16 cellular contexts compared by ENCODE assay signal in genomic region chr15:28262438-28262837, GRCh38. TPM values are rescaled to one million over a fixed set of nuclear protein-coding genes. Genes with fewer than 3 reads are reported as not detected.
DNase-seq lines count a peak whose midpoint lies in the region; ATAC-seq, FAIRE-seq and TF ChIP-seq lines count a peak whose summit lies in the region.
"Had no signal": no experiment of that assay in that cellular context is flagged by ENCODE, and none has a peak within 500 bp of the region (broad histone marks: within the 10 kb centered on the region; RNA-seq: fewer than 3 reads in every experiment).

No MANE protein-coding gene starts in this region.

- no peak for TF ChIP-seq CTCF in HEK293 (tag by site-specific recombination; IDR thresholded peaks at IDR 0.05)
- TF ChIP-seq CTCF in K562 (IDR thresholded peaks at IDR 0.05 in 2 of 3, conservative IDR thresholded peaks at IDR 0.05 in 1 of 3; ENCODE audit: insufficient read depth in 2 of 3, low read depth in 1 of 3, low read length in 3 of 3), result no peak

- H2BK12ac ChIP-seq in trophoblast cell (ENCODE audit: low read length), result no peak overlapping the region

- H2BK5ac ChIP-seq in trophoblast cell (ENCODE audit: low read depth, low read length, poor library complexity), result no peak overlapping the region

- H2BK120ac ChIP-seq in trophoblast cell (ENCODE audit: insufficient read depth, low read length, poor library complexity), result no peak overlapping the region

- no peaks in the 10 kb centered on the region for H3K9me3 ChIP-seq in HEK293 (ENCODE audit: control insufficient read depth, insufficient read depth, low read depth, low read length)
- H3K9me3 ChIP-seq in K562 (replicated peaks; ENCODE audit: control insufficient read depth, insufficient read depth, low read depth, low read length), result no peaks in the 10 kb centered on the region
- H3K9me3 ChIP-seq in trophoblast cell (ENCODE audit: insufficient read depth, low read depth, low read length), result peaks cover 5% of the 10 kb centered on the region
- H3K9me3 ChIP-seq: BE2C had no signal

- FAIRE-seq in K562 (lab: Jason Lieb, UNC), result no peak
- FAIRE-seq: A204.1 had no signal

- BruUV-seq in K562 (replicated peaks; lab: Mats Ljungman, UMichigan), result no TSS peak

- DNase-seq in K562 (ENCODE audit: extremely low read depth in 1 of 4, low spot score in 3 of 4), result no peak
- DNase-seq in trophoblast cell, result no peak
- DNase-seq in GM03348 (ENCODE audit: low spot score), result no peak
- no peak for DNase-seq in effector memory CD8-positive, alpha-beta T cell
- DNase-seq: ACHN; BE2C; C1 segment of cervical spinal cord; CD4-positive, CD25-positive, alpha-beta regulatory T cell; DMS153; DMS79; GDM1; GOT3; H7 had no signal

- H3K9me3 Mint-ChIP-seq in effector memory CD8-positive, alpha-beta T cell, result no peaks in the 10 kb centered on the region
- H3K9me3 Mint-ChIP-seq: CD4-positive, CD25-positive, alpha-beta regulatory T cell had no signal

- H3K4me3 Mint-ChIP-seq in effector memory CD8-positive, alpha-beta T cell, result no peak overlapping the region
- H3K4me3 Mint-ChIP-seq: CD4-positive, CD25-positive, alpha-beta regulatory T cell had no signal

- no peak overlapping the region for H3K18ac ChIP-seq in trophoblast cell (ENCODE audit: low read length)

- no peak overlapping the region for H3K27ac Mint-ChIP-seq in effector memory CD8-positive, alpha-beta T cell

- no peak overlapping the region for H2AK5ac ChIP-seq in trophoblast cell (ENCODE audit: low read length)

- intact Hi-C loops in K562 (cut with micrococcal nuclease), result no loop called here

- no peaks in the 10 kb centered on the region; the same call in 1 of the 2 replicates for H4K20me1 ChIP-seq in K562 (replicated peaks; ENCODE audit: control insufficient read depth, insufficient read depth, low read length)

- H4K12ac ChIP-seq in trophoblast cell (ENCODE audit: low read depth, low read length), result no peak overlapping the region

- no peaks in the 10 kb centered on the region for H3K27me3 ChIP-seq in K562 (ENCODE audit: control insufficient read depth in 2 of 2, insufficient read depth in 2 of 2, low read length in 2 of 2)
- no peaks in the 10 kb centered on the region for H3K27me3 ChIP-seq in trophoblast cell (ENCODE audit: insufficient read depth, low read length)
- H3K27me3 ChIP-seq: BE2C had no signal

- H3K4me1 ChIP-seq in HEK293 (ENCODE audit: control insufficient read depth, insufficient read depth, low read length) (no peaks in the 10 kb centered on the region), K562 (replicated peaks in 1 of 2; ENCODE audit: control insufficient read depth in 2 of 2, insufficient read depth in 2 of 2, low read length in 2 of 2) (no peaks in the 10 kb centered on the region; a peak in 1 of 5 replicates), trophoblast cell (ENCODE audit: control insufficient read depth in 1 of 2, insufficient read depth in 2 of 2, low read length in 2 of 2) (no peaks in the 10 kb centered on the region)
- H3K4me1 ChIP-seq: BE2C had no signal

- no peaks in the 10 kb centered on the region for H3K9me1 ChIP-seq in K562 (ENCODE audit: control insufficient read depth, insufficient read depth, low read length)

- TF ChIP-seq EP300 in K562 (IDR thresholded peaks at IDR 0.05; ENCODE audit: low read length), result no peak

- no peak overlapping the region for H3K4me3 ChIP-seq in HEK293 (ENCODE audit: low read depth, low read length)
- no peak overlapping the region for H3K4me3 ChIP-seq in K562
- H3K4me3 ChIP-seq in trophoblast cell (ENCODE audit: low read depth, low read length), result no peak overlapping the region

- H2AFZ ChIP-seq in K562 (ENCODE audit: low read depth, low read length) (no peak overlapping the region), trophoblast cell (ENCODE audit: insufficient read depth, low read length, poor library complexity) (no peak overlapping the region)

- no peak overlapping the region for H3K27ac ChIP-seq in HEK293 (ENCODE audit: extremely low read depth, low read depth, low read length)
- H3K27ac ChIP-seq in K562 (ENCODE audit: extremely low read depth, low read depth, low read length), result no peak overlapping the region
- H3K27ac ChIP-seq in trophoblast cell (ENCODE audit: low read depth, low read length), result no peak overlapping the region

- no peak overlapping the region for H3K4me2 ChIP-seq in K562 (ENCODE audit: insufficient read depth, low read length)
- no peak overlapping the region for H3K4me2 ChIP-seq in trophoblast cell (ENCODE audit: low read length)

- H3K79me1 ChIP-seq in trophoblast cell (ENCODE audit: low read length), result no peaks in the 10 kb centered on the region

- H3K27me3 Mint-ChIP-seq in effector memory CD8-positive, alpha-beta T cell, result no peaks in the 10 kb centered on the region
- H3K27me3 Mint-ChIP-seq: CD4-positive, CD25-positive, alpha-beta regulatory T cell had no signal

- no peak overlapping the region for H3K4ac ChIP-seq in trophoblast cell (ENCODE audit: low read depth, low read length)

- peaks cover 3 to 63% of the 10 kb centered on the region in 2 experiments; a peak in 2 of 3 replicates for H3K36me3 ChIP-seq in HEK293 (ENCODE audit: control insufficient read depth in 2 of 2, insufficient read depth in 1 of 2, low read length in 2 of 2)
- H3K36me3 ChIP-seq in K562 (ENCODE audit: control insufficient read depth, insufficient read depth, low read length), result peaks cover 87% of the 10 kb centered on the region
- peaks cover 15 to 31% of the 10 kb centered on the region in 2 experiments for H3K36me3 ChIP-seq in trophoblast cell (ENCODE audit: control insufficient read depth in 1 of 2, insufficient read depth in 2 of 2, low read length in 2 of 2)

- CTCF ChIA-PET in HEK293 (lab: Yijun Ruan, JAX) (no interaction called here), K562 (lab: Yijun Ruan, JAX; ENCODE audit: low intra/inter-chr PET ratio) (interaction anchor here (0.6 kb wide), 1 partner anchor 35 kb away, joined by 6 read pairs; no protein-coding TSS in a partner anchor)

- peaks cover 7 to 15% of the 10 kb centered on the region in 2 donors for H3K4me1 Mint-ChIP-seq in effector memory CD8-positive, alpha-beta T cell (ENCODE audit: low read depth in 2 of 2)

- H3K79me2 ChIP-seq in K562 (ENCODE audit: control insufficient read depth, insufficient read depth, low read length) (peaks cover 61% of the 10 kb centered on the region), trophoblast cell (ENCODE audit: control insufficient read depth, insufficient read depth, low read length, poor library complexity) (no peaks in the 10 kb centered on the region)

- no peak for TF ChIP-seq POLR2A in K562 (conservative IDR thresholded peaks at IDR 0.05)

- no peak for TF ChIP-seq RAD21 in K562 (CRISPR knock-in tag; conservative IDR thresholded peaks at IDR 0.05 in 1 of 2, IDR thresholded peaks at IDR 0.05 in 1 of 2)

- 0 out of 3 replicates have a peak, but pooled peaks have one; percentile 36 for ATAC-seq in K562
- ATAC-seq in GM21619 (IDR thresholded peaks at IDR 0.05; ENCODE audit: unreplicated experiment), result no peak
- no peak for ATAC-seq in effector memory CD8-positive, alpha-beta T cell (replicated peaks)

- H4K8ac ChIP-seq in trophoblast cell (ENCODE audit: low read depth, low read length), result no peak overlapping the region

- no peak overlapping the region for H3K23ac ChIP-seq in trophoblast cell (ENCODE audit: low read length)

- in situ Hi-C loops in K562 (cut with MboI), result no loop called here

- H3K9ac ChIP-seq in K562 (ENCODE audit: insufficient read depth in 1 of 2, low read depth in 2 of 2, low read length in 2 of 2) (no peak overlapping the region), trophoblast cell (ENCODE audit: low read length) (peak overlapping the region; percentile 40)

- H4K91ac ChIP-seq in trophoblast cell (ENCODE audit: low read depth, low read length), result no peak overlapping the region

- peaks cover 22% of the 10 kb centered on the region for H3K36me3 Mint-ChIP-seq in effector memory CD8-positive, alpha-beta T cell (ENCODE audit: insufficient read depth)

- POLR2A ChIA-PET in HEK293 (lab: Yijun Ruan, JAX), result no interaction called here
- POLR2A ChIA-PET in K562 (lab: Yijun Ruan, JAX), result no interaction called here

- no peak overlapping the region for H3K14ac ChIP-seq in trophoblast cell (ENCODE audit: low read length)

TF ChIP-seq in HEK293, 187 proteins besides CTCF, POLR2A, EP300 and RAD21 (continues in another document):
- no peak for TF ChIP-seq ZNF837 (tag by site-specific recombination; IDR thresholded peaks at IDR 0.05)
- no peak for TF ChIP-seq ZFP3 (tag by site-specific recombination; IDR thresholded peaks at IDR 0.05; ENCODE audit: low read depth)

TF ChIP-seq in K562, 482 proteins besides CTCF, POLR2A, EP300 and RAD21 (continues in another document):
- no peak for TF ChIP-seq ARHGAP35 (IDR thresholded peaks at IDR 0.05; ENCODE audit: partially characterized antibody)
- no peak for TF ChIP-seq CREB1 (IDR thresholded peaks at IDR 0.05)
- no peak for TF ChIP-seq CREB1 (CRISPR knock-in tag; IDR thresholded peaks at IDR 0.05)
- TF ChIP-seq MEIS2 (IDR thresholded peaks at IDR 0.05; ENCODE audit: partially characterized antibody), result peak; percentile 69
- TF ChIP-seq ZKSCAN3 (CRISPR knock-in tag; IDR thresholded peaks at IDR 0.05), result no peak
- no peak for TF ChIP-seq RNF2 (IDR thresholded peaks at IDR 0.05)
- TF ChIP-seq HIVEP1 (CRISPR knock-in tag; IDR thresholded peaks at IDR 0.05), result no peak
- no peak for TF ChIP-seq ZBTB8A (IDR thresholded peaks at IDR 0.05; ENCODE audit: partially characterized antibody)
- no peak for TF ChIP-seq RBM25 (IDR thresholded peaks at IDR 0.05; ENCODE audit: low read depth, low read length, severe bottlenecking)

RNA-seq across cellular contexts. Expression of gene HERC2, which starts 59.5 kb away (rescaled TPM):
- 310 and 316 TPM in 2 replicates for total RNA-seq in K562 (2011; cell fraction: chromatin; rRNA removed; ENCODE audit: low replicate concordance)
- total RNA-seq in K562 (2011; cell fraction: nucleolus; rRNA removed), result 158 and 162 TPM in 2 replicates
- total RNA-seq in K562 (2011; cell fraction: nucleoplasm; rRNA removed), result 170 and 175 TPM in 2 replicates
- 41.0 and 54.1 TPM in 2 replicates for total RNA-seq in K562 (2014; rRNA removed)
- 48.0 and 52.5 TPM in 2 replicates for total RNA-seq in K562 (2014; rRNA removed; fragmentation: Illumina TruSeq; extraction: Trizol)
- 37.5 and 42.6 TPM in 2 replicates for total RNA-seq in K562 (2015; rRNA removed; fragmentation: Illumina TruSeq; extraction: Trizol)
- 66.2 and 76.9 TPM in 2 replicates for total RNA-seq in K562 (2021)
- 30.5 and 33.0 TPM in 2 replicates for polyA plus RNA-seq in K562 (2011; rRNA removed)
- 42.4 and 62.9 TPM in 2 replicates for polyA plus RNA-seq in K562 (2011; cell fraction: cytosol; rRNA removed)
- 132 and 181 TPM in 2 replicates for polyA plus RNA-seq in K562 (2011; cell fraction: nucleus; rRNA removed)
- polyA plus RNA-seq in K562 (2012), result 53.5 and 56.7 TPM in 2 replicates
- 60.7 and 84.0 TPM in 2 replicates for polyA plus RNA-seq in K562 (2014; fragmentation: Illumina TruSeq; extraction: Trizol)
- polyA plus RNA-seq in K562 (2014; fragmentation: Nextera tagmentation; extraction: Ambion mirVana), result 10 to 100 TPM; 10.6 to 12.4 TPM
- polyA plus RNA-seq in K562 (2014; rRNA removed), result 51.0 and 54.2 TPM in 2 replicates
- 48.8 and 53.7 TPM in 2 replicates for polyA minus RNA-seq in K562 (2011; rRNA and poly(A)+ RNA removed)
- polyA minus RNA-seq in K562 (2011; cell fraction: cytosol; rRNA and poly(A)+ RNA removed), result 53.5 and 57.5 TPM in 2 replicates
- 74.7 and 99.9 TPM in 2 replicates for polyA minus RNA-seq in K562 (2011; cell fraction: nucleus; rRNA and poly(A)+ RNA removed)
- polyA plus RNA-seq in trophoblast cell (2013), result 22.1 and 22.6 TPM in 2 replicates

Comparison
In these comparisons a context has a peak if more than half of its experiments do, and no peak if none do; other contexts are left out.
1. Of the 44 proteins assayed by ChIP-seq in both K562 and HEK293: peak only in K562: none; only in HEK293: ATF2; in both: none; in neither: 43.